15 cellular contexts compared by ENCODE assay signal in genomic region chr22:29887358-29887757, GRCh38. TPM values are rescaled to one million over a fixed set of nuclear protein-coding genes. Genes with fewer than 3 reads are reported as not detected.
DNase-seq lines count a peak whose midpoint lies in the region; ATAC-seq and TF ChIP-seq lines count a peak whose summit lies in the region.
"Had no signal": no experiment of that assay in that cellular context is flagged by ENCODE, and none has a peak within 500 bp of the region (broad histone marks: within the 10 kb centered on the region; RNA-seq: fewer than 3 reads in every experiment).

No MANE protein-coding gene starts in this region.

- H3K4me3 ChIP-seq in DND-41 (ENCODE audit: low read depth in 1 of 2, low read length in 2 of 2), result no peak overlapping the region
- H3K4me3 ChIP-seq in Loucy (ENCODE audit: low read length, poor library complexity, severe bottlenecking), result peak overlapping the region; percentile 96
- peak overlapping the region; percentile 38 for H3K4me3 ChIP-seq in endocrine pancreas (ENCODE audit: control insufficient read depth, insufficient read depth, low read length)
- H3K4me3 ChIP-seq in gastrocnemius medialis, result no peak overlapping the region
- H3K4me3 ChIP-seq: Peyer's patch, SJCRH30 had no signal

- H3F3A ChIP-seq in Loucy (ENCODE audit: low read depth), result no peaks in the 10 kb centered on the region

- H3K79me2 ChIP-seq in DND-41 (ENCODE audit: insufficient read depth, low read length) (peaks cover 91% of the 10 kb centered on the region), Loucy (ENCODE audit: insufficient read depth, low read length) (peaks cover 87% of the 10 kb centered on the region)

- H3K9ac ChIP-seq in DND-41 (ENCODE audit: low read depth, low read length) (no peak overlapping the region), Loucy (ENCODE audit: low read depth, low read length, poor library complexity, severe bottlenecking) (peak overlapping the region; percentile 82), endocrine pancreas (ENCODE audit: control insufficient read depth, insufficient read depth, low read length) (no peak overlapping the region)

- H3K4me1 ChIP-seq in DND-41 (ENCODE audit: insufficient read depth, low read length) (peaks cover 33% of the 10 kb centered on the region), Loucy (ENCODE audit: insufficient read depth, low read length, poor library complexity, severe bottlenecking) (peaks cover 37% of the 10 kb centered on the region), endocrine pancreas (ENCODE audit: control insufficient read depth, insufficient read depth, low read length) (peaks cover 5% of the 10 kb centered on the region), gastrocnemius medialis (peaks cover 66 to 71% of the 10 kb centered on the region in 2 donors)
- H3K4me1 ChIP-seq: SJCRH30 had no signal

- no peaks in the 10 kb centered on the region for H3K9me2 ChIP-seq in Loucy (replicated peaks; ENCODE audit: low read depth, low read length)

- H3K9me3 ChIP-seq in DND-41 (ENCODE audit: insufficient read depth, low read length, severe bottlenecking), result no peaks in the 10 kb centered on the region
- no peaks in the 10 kb centered on the region for H3K9me3 ChIP-seq in Loucy (ENCODE audit: insufficient read depth, low read depth, low read length)
- no peaks in the 10 kb centered on the region for H3K9me3 ChIP-seq in endocrine pancreas (ENCODE audit: control insufficient read depth, low read length)
- no peaks in the 10 kb centered on the region for H3K9me3 ChIP-seq in gastrocnemius medialis
- H3K9me3 ChIP-seq: Peyer's patch, SJCRH30 had no signal

- DNase-seq in DND-41 (no peak), gastrocnemius medialis (no peak), UCSD-AML1 (lab: John Stamatoyannopoulos, UW; ENCODE audit: unreplicated experiment) (no peak), DMS79 (lab: John Stamatoyannopoulos, UW) (no peak)
- DNase-seq in stimulated activated CD4-positive, alpha-beta T cell treated with anti-CD3 and anti-CD28 coated beads, Interleukin-2, amount 100 ng/mL, for 48 hours, result no peak
- DNase-seq: DMS79 treated with DMSO at 0.1 percent for 48 hours, Karpas-422, NCI-H1694, Peyer's patch, SJCRH30, T-cell had no signal

- no peak overlapping the region for H3K27ac ChIP-seq in DND-41 (ENCODE audit: low read length)
- peak overlapping the region; percentile 97 to 100 (median 99) for H3K27ac ChIP-seq in gastrocnemius medialis
- H3K27ac ChIP-seq: C4-2B, Peyer's patch, SJCRH30 had no signal

- ATAC-seq in DND-41 (ENCODE audit: insufficient read depth, low read depth) (no peak), gastrocnemius medialis (no peak)
- ATAC-seq: HCT116, T-cell had no signal

- H2AFZ ChIP-seq in DND-41 (ENCODE audit: low read depth, low read length) (no peak overlapping the region), Loucy (ENCODE audit: low read length) (no peak overlapping the region)

- H3K4me2 ChIP-seq in DND-41 (ENCODE audit: insufficient read depth, low read length) (peak overlapping the region; percentile 19; the same call in 1 of the 2 replicates), Loucy (ENCODE audit: low read depth, low read length, poor library complexity, severe bottlenecking) (peak overlapping the region; percentile 93)

- no peak for TF ChIP-seq POLR2A in gastrocnemius medialis (IDR thresholded peaks at IDR 0.05)

- H3K36me3 ChIP-seq in DND-41 (ENCODE audit: insufficient read depth, low read length), result peaks cover 7% of the 10 kb centered on the region; the same call in 1 of the 2 replicates
- H3K36me3 ChIP-seq in Loucy (ENCODE audit: insufficient read depth, low read length), result no peaks in the 10 kb centered on the region
- no peaks in the 10 kb centered on the region for H3K36me3 ChIP-seq in endocrine pancreas (ENCODE audit: control insufficient read depth, insufficient read depth, low read length)
- no peaks in the 10 kb centered on the region for H3K36me3 ChIP-seq in gastrocnemius medialis
- H3K36me3 ChIP-seq: Peyer's patch, SJCRH30 had no signal

- in situ Hi-C loops in gastrocnemius medialis (cut with MboI; ENCODE audit: low sequenced_read_pairs in 4 of 4), result no loop called here

- H4K20me1 ChIP-seq in DND-41 (ENCODE audit: insufficient read depth, low read length), result peaks cover 30% of the 10 kb centered on the region
- H4K20me1 ChIP-seq in Loucy (ENCODE audit: insufficient read depth, low read length, poor library complexity, severe bottlenecking), result peaks cover 64% of the 10 kb centered on the region

- TF ChIP-seq CTCF in DND-41 (IDR thresholded peaks at IDR 0.05; ENCODE audit: borderline replicate concordance, extremely low read depth, low read length, poor library complexity, severe bottlenecking) (no peak), Loucy (conservative IDR thresholded peaks at IDR 0.05; ENCODE audit: low read length) (no peak), gastrocnemius medialis (IDR thresholded peaks at IDR 0.05 in 4 of 5, conservative IDR thresholded peaks at IDR 0.05 in 1 of 5) (no peak)

- H3K27me3 ChIP-seq in DND-41 (ENCODE audit: insufficient read depth, low read length, poor library complexity), result no peaks in the 10 kb centered on the region
- no peaks in the 10 kb centered on the region for H3K27me3 ChIP-seq in Loucy (ENCODE audit: insufficient read depth, low read length, poor library complexity, severe bottlenecking)
- no peaks in the 10 kb centered on the region for H3K27me3 ChIP-seq in endocrine pancreas (ENCODE audit: control insufficient read depth, insufficient read depth, low read length)
- H3K27me3 ChIP-seq in gastrocnemius medialis, result no peaks in the 10 kb centered on the region
- H3K27me3 ChIP-seq: Peyer's patch, SJCRH30 had no signal

- intact Hi-C loops in gastrocnemius medialis (cut with DNase I; ENCODE audit: low total_unique reads), result no loop called here

RNA-seq across cellular contexts. Expression of gene MTMR3, which starts 4.4 kb away (rescaled TPM):
- total RNA-seq in gastrocnemius medialis, result 10 to 100 TPM; 36.6 to 42.1 (median 37.1) TPM

RNA-seq across cellular contexts. Expression of gene ASCC2, which starts 49.3 kb away (rescaled TPM):
- total RNA-seq in gastrocnemius medialis, result 10 to 100 TPM; 26.4 to 45.2 (median 35.6) TPM

Comparison
In these comparisons a context has a peak if more than half of its experiments do, and no peak if none do; other contexts are left out.
1. H3K4me3 ChIP-seq: peak in Loucy (single experiment) and endocrine pancreas (single experiment); none in DND-41 (0 of 2) and gastrocnemius medialis (0 of 4).